Comparison of ENCODE assay signal across 5 cellular contexts in the genomic region with DNA sequence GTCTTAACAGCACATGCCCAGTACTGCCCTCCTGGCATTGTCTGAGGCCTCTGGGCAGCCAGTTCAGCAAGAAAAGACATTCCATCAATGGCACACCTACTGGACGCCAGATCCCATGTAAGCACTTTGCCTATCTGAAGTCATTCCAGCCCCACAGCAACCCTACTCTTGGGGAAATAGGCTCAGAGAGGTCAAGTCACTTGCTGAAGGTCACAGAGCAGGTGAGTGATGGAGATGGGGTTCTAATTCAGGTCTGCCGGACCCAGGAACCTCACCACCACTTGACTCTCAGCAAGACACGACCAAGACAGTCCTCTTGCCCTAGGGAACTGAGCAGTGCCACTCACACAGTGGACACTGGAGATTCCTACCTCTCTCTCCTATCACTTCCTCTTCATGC.
"Had no signal": no experiment of that assay in that cellular context is flagged by ENCODE, and none has a peak within 500 bp of the region (broad histone marks: within the 10 kb centered on the region; RNA-seq: fewer than 3 reads in every experiment).

No MANE protein-coding gene starts in this region.

- FAIRE-seq: HTR-8/SVneo had no signal

- H3K4me2 ChIP-seq: KMS-11 had no signal

- H3K27ac ChIP-seq: HL-60, KMS-11 had no signal

- DNase-seq: KBM-7, KG1 had no signal

- H3K9ac ChIP-seq: KMS-11 had no signal
